In the genomic region with DNA sequence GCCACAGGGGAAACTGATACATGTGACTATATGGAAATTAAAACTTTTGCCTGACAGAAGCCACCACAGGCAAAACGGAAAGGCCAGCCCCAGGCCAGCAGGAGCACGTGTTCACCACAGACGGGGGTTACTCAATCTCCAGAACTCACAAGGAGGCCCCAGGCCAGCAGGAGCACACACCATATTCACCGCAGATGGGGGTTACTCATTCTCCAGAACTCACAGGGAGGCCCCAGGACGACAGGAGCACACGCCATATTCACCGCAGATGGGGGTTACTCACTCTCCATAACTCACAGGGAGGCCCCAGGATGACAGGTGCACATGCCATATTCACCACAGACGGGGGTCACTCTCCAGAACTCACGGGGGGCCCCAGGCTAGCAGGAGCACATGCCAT, we compare ENCODE assay signal across 18 cellular contexts.
A peak's percentile ranks its signal among the peaks of the same experiment; 100 is the strongest.
DNase-seq lines count a peak whose midpoint lies in the region; ATAC-seq, FAIRE-seq and TF ChIP-seq lines count a peak whose summit lies in the region.
"Had no signal": no experiment of that assay in that cellular context is flagged by ENCODE, and none has a peak within 500 bp of the region (broad histone marks: within the 10 kb centered on the region; RNA-seq: fewer than 3 reads in every experiment).

No MANE protein-coding gene starts in this region.

- H3K4me3 ChIP-seq in H1 (ENCODE audit: extremely low read depth in 1 of 4, insufficient read depth in 2 of 4, low read depth in 3 of 4, low read length in 4 of 4): no peak overlapping the region
- no peak overlapping the region for H3K4me3 ChIP-seq in spleen
- H3K4me3 ChIP-seq: A549, right atrium auricular region had no signal

- H4K8ac ChIP-seq in H1 (ENCODE audit: extremely low read depth, insufficient read depth, low read length): peak overlapping the region; percentile 51; the same call in 1 of the 2 replicates

- no peak overlapping the region for H3K23ac ChIP-seq in H1 (ENCODE audit: insufficient read length)

- no peak overlapping the region for H2BK15ac ChIP-seq in H1 (ENCODE audit: low read length)

- CTCF ChIA-PET in H1 (lab: Charles Lee; ENCODE audit: partially characterized antibody): no interaction called here

- no peak for ATAC-seq in GM21390 (IDR thresholded peaks at IDR 0.05; ENCODE audit: unreplicated experiment)
- no peak for ATAC-seq in GM19328 (IDR thresholded peaks at IDR 0.05; ENCODE audit: unreplicated experiment)
- ATAC-seq: A549, T-cell had no signal

- no peak overlapping the region for H2AK5ac ChIP-seq in H1 (ENCODE audit: low read depth, low read length)

- H3K4me2 ChIP-seq in H1 (ENCODE audit: insufficient read depth in 1 of 2, low read depth in 2 of 2, low read length in 2 of 2): no peak overlapping the region
- H3K4me2 ChIP-seq: A549 had no signal

- DNase-seq in A172 (ENCODE audit: low spot score) (peak; percentile 69), GM04503 (ENCODE audit: low read depth) (peak; percentile 87), NOMO-1 treated with DMSO at 0.1 percent for 48 hours (lab: John Stamatoyannopoulos, UW; ENCODE audit: unreplicated experiment) (peak; percentile 77), H1 (ENCODE audit: low read depth in 1 of 2, low spot score in 2 of 2) (no peak), T-helper 9 cell (no peak), spleen (no peak)
- DNase-seq: activated CD4-positive, alpha-beta T cell treated with anti-CD3 and anti-CD28 coated beads, Interleukin-2, amount 50 U/mL, for 4 hours; brain microvascular endothelial cell; NCI-H1694 treated with DMSO at 0.1 percent for 48 hours; NCI-H226; stimulated activated naive CD4-positive, alpha-beta T cell treated with Interleukin-2 at 50 U/mL for 16 hours; T-cell; trophoblast cell had no signal

- intact Hi-C loops in spleen (cut with DNase I; ENCODE audit: low total_unique reads): no loop called here

- H3K79me1 ChIP-seq in H1 (ENCODE audit: low read depth, low read length): no peaks in the 10 kb centered on the region

- H3K79me2 ChIP-seq in H1 (ENCODE audit: control insufficient read depth in 1 of 2, insufficient read depth in 2 of 2, low read length in 2 of 2): no peaks in the 10 kb centered on the region

- TF ChIP-seq EP300 in H1 (IDR thresholded peaks at IDR 0.05; ENCODE audit: borderline replicate concordance in 1 of 2, low read depth in 2 of 2, low read length in 2 of 2): no peak

- H4K91ac ChIP-seq in H1 (replicated peaks; ENCODE audit: insufficient read length, low read length): no peak overlapping the region

- no peak overlapping the region for H3K56ac ChIP-seq in H1 (replicated peaks; ENCODE audit: insufficient read length, low read depth, low read length)

- H2BK120ac ChIP-seq in H1 (replicated peaks; ENCODE audit: low read depth, low read length): no peak overlapping the region

- no peak overlapping the region for H4K5ac ChIP-seq in H1 (ENCODE audit: insufficient read length, low read depth, low read length)

- no peak overlapping the region for H2BK20ac ChIP-seq in H1 (ENCODE audit: low read length)

- H2BK12ac ChIP-seq in H1 (ENCODE audit: low read depth, low read length): no peak overlapping the region

- no peak overlapping the region for H2AFZ ChIP-seq in H1 (ENCODE audit: low read length)

- H3K36me3 ChIP-seq in H1 (ENCODE audit: control insufficient read depth in 2 of 4, insufficient read depth in 4 of 4, low read length in 3 of 4) (no peaks in the 10 kb centered on the region), spleen (peaks cover 0 to 65% (median 25%) of the 10 kb centered on the region in 6 donors)
- H3K36me3 ChIP-seq: brain microvascular endothelial cell had no signal

- 86% methylated on average over 9 of the region's 9 CpGs; no CpG with 5 or more reads in 1 of the 2 experiments for WGBS in H1 (ENCODE audit: extremely low coverage in 1 of 2, insufficient coverage in 1 of 2, insufficient read length in 1 of 2, insufficient replicate concordance in 2 of 2, low coverage in 1 of 2, low lambda C conversion rate in 2 of 2, missing lambda C conversion rate in 1 of 2), 2 experiments
- 78 to 91% (median 79%) methylated on average over 8 to 9 of the region's 9 CpGs for WGBS in spleen, 5 donors

- no peak overlapping the region for H3K9ac ChIP-seq in H1 (replicated peaks in 1 of 4; ENCODE audit: extremely low read depth in 1 of 4, low read depth in 3 of 4, low read length in 3 of 4)

- H4K20me1 ChIP-seq in H1 (replicated peaks in 1 of 2; ENCODE audit: control insufficient read depth in 1 of 2, insufficient read depth in 2 of 2, low read length in 2 of 2): peaks cover 1 to 2% of the 10 kb centered on the region in 2 experiments

- TF ChIP-seq POLR2A in H1 (IDR thresholded peaks at IDR 0.05; ENCODE audit: control extremely low read depth in 1 of 2, low read depth in 2 of 2, low read length in 2 of 2) (no peak), spleen (IDR thresholded peaks at IDR 0.05) (no peak)

- no peak overlapping the region for H3K14ac ChIP-seq in H1 (ENCODE audit: insufficient read length)

- H3K4me1 ChIP-seq in H1 (replicated peaks in 1 of 4; ENCODE audit: control insufficient read depth in 3 of 4, insufficient read depth in 4 of 4, low read length in 3 of 4) (no peaks in the 10 kb centered on the region; a peak in 1 of 7 replicates), spleen (no peaks in the 10 kb centered on the region)
- H3K4me1 ChIP-seq: A549, right atrium auricular region had no signal

- H2BK5ac ChIP-seq in H1 (ENCODE audit: low read depth, low read length): no peak overlapping the region

- POLR2A ChIA-PET in H1 (lab: Charles Lee; ENCODE audit: partially characterized antibody): no interaction called here

- no peak for TF ChIP-seq CTCF in H1 (IDR thresholded peaks at IDR 0.05; ENCODE audit: control extremely low read depth in 1 of 3, insufficient read depth in 1 of 3, low read depth in 1 of 3, low read length in 3 of 3)
- no peak for TF ChIP-seq CTCF in spleen (IDR thresholded peaks at IDR 0.05 in 8 of 11, conservative IDR thresholded peaks at IDR 0.05 in 3 of 11)

- no peaks in the 10 kb centered on the region for H3K9me3 ChIP-seq in H1 (ENCODE audit: insufficient read depth in 2 of 2, low read depth in 1 of 2, low read length in 1 of 2)
- H3K9me3 ChIP-seq in spleen: no peaks in the 10 kb centered on the region
- H3K9me3 ChIP-seq: A549, right atrium auricular region had no signal

- 0 out of 7 replicates have a peak, but pooled peaks cover 0 to 2% (median 0%) of the 10 kb centered on the region in 4 experiments for H3K27me3 ChIP-seq in H1 (replicated peaks in 1 of 4; ENCODE audit: control insufficient read depth in 3 of 4, extremely low read depth in 1 of 4, insufficient read depth in 3 of 4, low read length in 3 of 4)
- H3K27me3 ChIP-seq in spleen (replicated peaks in 1 of 7): no peaks in the 10 kb centered on the region
- H3K27me3 ChIP-seq: brain microvascular endothelial cell, right atrium auricular region had no signal

- no peak overlapping the region for H3K18ac ChIP-seq in H1 (ENCODE audit: extremely low read depth, low read length)

- TF ChIP-seq RAD21 in H1 (IDR thresholded peaks at IDR 0.05 in 1 of 2, conservative IDR thresholded peaks at IDR 0.05 in 1 of 2; ENCODE audit: low read depth in 2 of 2, low read length in 2 of 2): no peak

- H3K27ac ChIP-seq in H1 (ENCODE audit: low read depth, low read length) (no peak overlapping the region), spleen (no peak overlapping the region)
- H3K27ac ChIP-seq: A549, brain microvascular endothelial cell, right atrium auricular region had no signal

- H3K4ac ChIP-seq in H1 (replicated peaks; ENCODE audit: insufficient read length, low read depth, low read length): no peak overlapping the region

- H3K23me2 ChIP-seq in H1 (ENCODE audit: low read depth, low read length): no peaks in the 10 kb centered on the region

- FAIRE-seq in H1 (lab: Jason Lieb, UNC): no peak
- FAIRE-seq: A549, RCC 7860 had no signal

TF ChIP-seq in H1, 55 proteins besides CTCF, POLR2A, EP300 and RAD21:
- TF ChIP-seq HDAC6 (IDR thresholded peaks at IDR 0.05; ENCODE audit: low read depth, low read length): no peak
- no peak for TF ChIP-seq SP2 (IDR thresholded peaks at IDR 0.05; ENCODE audit: low read length)
- no peak for TF ChIP-seq CEBPB (IDR thresholded peaks at IDR 0.05; ENCODE audit: low read depth, low read length)
- TF ChIP-seq SAP30 (IDR thresholded peaks at IDR 0.05; ENCODE audit: insufficient read depth, insufficient replicate concordance, low read length): no peak
- TF ChIP-seq POU5F1 (IDR thresholded peaks at IDR 0.05; ENCODE audit: low read depth, low read length): no peak
- TF ChIP-seq SIRT6 (IDR thresholded peaks at IDR 0.05; ENCODE audit: low read length): no peak
- TF ChIP-seq CREB1 (IDR thresholded peaks at IDR 0.05): no peak
- TF ChIP-seq TCF12 (IDR thresholded peaks at IDR 0.05; ENCODE audit: low read depth, low read length): no peak
- no peak for TF ChIP-seq CTBP2 (IDR thresholded peaks at IDR 0.05; ENCODE audit: borderline replicate concordance, insufficient read depth, insufficient read length, low read length)
- TF ChIP-seq KDM1A (IDR thresholded peaks at IDR 0.05; ENCODE audit: borderline replicate concordance, low read length): no peak
- no peak for TF ChIP-seq KDM4A (IDR thresholded peaks at IDR 0.05; ENCODE audit: low read depth, low read length, severe bottlenecking)
- TF ChIP-seq ASH2L (IDR thresholded peaks at IDR 0.05; ENCODE audit: low read length): no peak
- TF ChIP-seq KDM5A (IDR thresholded peaks at IDR 0.05; ENCODE audit: low read length): no peak
- no peak for TF ChIP-seq GABPA (IDR thresholded peaks at IDR 0.05; ENCODE audit: borderline replicate concordance, insufficient read depth, low read length)
- no peak for TF ChIP-seq TEAD4 (IDR thresholded peaks at IDR 0.05; ENCODE audit: low read depth, low read length)
- TF ChIP-seq CHD2 (IDR thresholded peaks at IDR 0.05; ENCODE audit: low read length): no peak
- TF ChIP-seq JUN (IDR thresholded peaks at IDR 0.05; ENCODE audit: low read depth, low read length): no peak
- no peak for TF ChIP-seq HDAC2 (IDR thresholded peaks at IDR 0.05; ENCODE audit: borderline replicate concordance in 1 of 2, low read depth in 2 of 2, low read length in 2 of 2)

Comparison
In these comparisons a context has a peak if more than half of its experiments do, and no peak if none do; other contexts are left out.
1. DNase-seq: peak in A172 (single experiment), GM04503 (single experiment) and NOMO-1 treated with DMSO at 0.1 percent for 48 hours (single experiment); none in H1 (0 of 2), T-helper 9 cell (single experiment) and spleen (single experiment).